ENCODE assay signal across 28 cellular contexts in genomic region chr4:10334506-10335028, GRCh38.
DNase-seq lines count a peak whose midpoint lies in the region; ATAC-seq, FAIRE-seq and TF ChIP-seq lines count a peak whose summit lies in the region.
"Had no signal": no experiment of that assay in that cellular context is flagged by ENCODE, and none has a peak within 500 bp of the region (broad histone marks: within the 10 kb centered on the region; RNA-seq: fewer than 3 reads in every experiment).

No MANE protein-coding gene starts in this region.

- H3K27ac ChIP-seq in left ventricle myocardium inferior (replicated peaks) (no peak overlapping the region), WERI-Rb-1 (no peak overlapping the region)
- H3K27ac ChIP-seq: C4-2B, RWPE1 had no signal

- intact Hi-C loops in Right ventricle myocardium superior (cut with DNase I) = no loop called here
- intact Hi-C loops in left ventricle myocardium inferior (cut with micrococcal nuclease) = no loop called here

- ATAC-seq in Right ventricle myocardium superior (ENCODE audit: poor library complexity) = peak; percentile 71
- ATAC-seq in HG02870 (IDR thresholded peaks at IDR 0.05; ENCODE audit: unreplicated experiment) = no peak
- ATAC-seq: CD8-positive, alpha-beta T cell had no signal

- H3K27me3 ChIP-seq in left ventricle myocardium inferior (ENCODE audit: low read depth) (peaks cover 40% of the 10 kb centered on the region), bronchial epithelial cell (ENCODE audit: control insufficient read depth, insufficient read depth, low read length) (no peaks in the 10 kb centered on the region), WERI-Rb-1 (ENCODE audit: insufficient read depth, low read depth, severe bottlenecking) (no peaks in the 10 kb centered on the region)

- H3K9me3 ChIP-seq in left ventricle myocardium inferior (replicated peaks) = no peaks in the 10 kb centered on the region
- no peaks in the 10 kb centered on the region for H3K9me3 ChIP-seq in WERI-Rb-1 (ENCODE audit: severe bottlenecking)
- H3K9me3 ChIP-seq: SK-N-SH had no signal

- FAIRE-seq in bronchial epithelial cell (lab: Jason Lieb, UNC) = peak; percentile 32
- FAIRE-seq: GM12891, H54, HTR-8/SVneo had no signal

- H3K36me3 ChIP-seq in left ventricle myocardium inferior = no peaks in the 10 kb centered on the region
- no peaks in the 10 kb centered on the region for H3K36me3 ChIP-seq in bronchial epithelial cell (ENCODE audit: control insufficient read depth, insufficient read depth, low read length)
- H3K36me3 ChIP-seq in WERI-Rb-1 = no peaks in the 10 kb centered on the region

- DNase-seq in Right ventricle myocardium superior (no peak), left ventricle myocardium inferior (no peak), M059J (ENCODE audit: low read depth) (peak; percentile 58), bronchial epithelial cell (ENCODE audit: low read depth) (peak; percentile 12), WERI-Rb-1 (no peak), NCI-H187 (lab: John Stamatoyannopoulos, UW) (no peak)
- DNase-seq: CD8-positive, alpha-beta T cell; DMS 273 treated with DMSO at 0.1 percent for 48 hours; DMS79; GF-D8; KG1; MM.1S; NCI-H1092; NCI-H1417 treated with DMSO at 0.1 percent for 48 hours; NCI-H1694 treated with DMSO at 0.1 percent for 48 hours; NCI-H2081 treated with DMSO at 0.1 percent for 48 hours; NCI-H2171; NCI-H226; NCI-H510A; NCI-H69; SK-N-SH; SW 1271 had no signal

- H3K4me3 ChIP-seq in left ventricle myocardium inferior (no peak overlapping the region), bronchial epithelial cell (ENCODE audit: low read depth, low read length) (no peak overlapping the region), WERI-Rb-1 (ENCODE audit: low read depth, low read length) (no peak overlapping the region)

- no peak for TF ChIP-seq CTCF in left ventricle myocardium inferior (IDR thresholded peaks at IDR 0.05; ENCODE audit: borderline replicate concordance)
- no peak for TF ChIP-seq CTCF in bronchial epithelial cell (IDR thresholded peaks at IDR 0.05; ENCODE audit: insufficient read depth, low read length, severe bottlenecking)
- TF ChIP-seq CTCF in WERI-Rb-1 (IDR thresholded peaks at IDR 0.05; ENCODE audit: low read depth, low read length) = no peak

- H3K4me1 ChIP-seq in left ventricle myocardium inferior = peaks cover 8% of the 10 kb centered on the region

Comparison
In these comparisons a context has a peak if more than half of its experiments do, and no peak if none do; other contexts are left out.
1. DNase-seq: peak in M059J (single experiment) and bronchial epithelial cell (single experiment); none in Right ventricle myocardium superior (single experiment), left ventricle myocardium inferior (single experiment), WERI-Rb-1 (single experiment) and NCI-H187 (0 of 2).